1 cellular context compared by ENCODE assay signal in the genomic region with DNA sequence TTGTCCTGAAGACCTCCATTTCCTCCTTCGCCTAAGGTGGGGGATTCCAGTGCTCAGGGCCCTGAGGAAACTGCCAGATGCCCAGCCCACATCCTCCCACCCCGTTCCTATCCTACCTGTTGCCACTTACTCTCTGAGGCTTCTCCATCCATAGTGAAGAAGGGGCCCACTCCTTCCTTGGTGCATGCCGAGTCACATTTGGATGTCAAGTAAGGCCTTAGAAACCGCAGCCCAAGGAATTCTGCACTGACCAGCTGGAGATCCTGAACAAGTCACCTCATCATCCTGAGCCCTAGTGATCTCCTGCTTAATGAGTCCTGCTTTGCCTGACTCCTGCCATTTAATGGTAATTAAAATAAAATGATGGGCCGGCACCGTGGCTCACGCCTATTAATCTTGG.
TF ChIP-seq lines count a peak whose summit lies in the region.

No MANE protein-coding gene starts in this region.

TF ChIP-seq in GM12878, 131 proteins besides CTCF, POLR2A, EP300 and RAD21:
- TF ChIP-seq EED (IDR thresholded peaks at IDR 0.05; ENCODE audit: low read depth) (0 out of 2 replicates have a peak, but pooled peaks have one; percentile 1), HDAC6 (IDR thresholded peaks at IDR 0.05; ENCODE audit: unreplicated experiment) (no peak), NBN (IDR thresholded peaks at IDR 0.05) (no peak), YBX1 (IDR thresholded peaks at IDR 0.05) (no peak)
